In the genomic region with DNA sequence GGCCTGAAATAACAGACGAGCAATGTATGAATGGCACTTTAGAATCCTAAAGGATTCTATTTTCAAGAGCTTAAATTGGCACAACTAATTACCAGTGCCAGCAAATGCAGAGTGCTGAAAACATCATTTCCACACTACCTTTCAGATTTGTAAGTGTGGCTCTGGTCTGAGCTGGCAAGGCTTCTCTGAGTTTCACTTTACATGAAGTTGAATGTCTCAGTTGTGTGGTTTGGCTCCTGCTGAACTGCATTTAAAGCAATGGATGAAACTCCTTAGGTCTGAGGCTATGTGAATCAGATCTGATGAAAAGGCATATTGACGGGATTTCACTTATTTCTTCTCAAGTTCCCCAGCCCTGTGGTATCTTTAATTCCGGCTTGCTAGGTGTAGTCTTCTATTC, we compare ENCODE assay signal across 1 cellular context.
TF ChIP-seq lines count a peak whose summit lies in the region.

No MANE protein-coding gene starts in this region.

TF ChIP-seq in SK-N-SH treated with all-trans-retinoic acid at 6 μM for 48 hours, 23 proteins besides CTCF, POLR2A, EP300 and RAD21 (continued from another document):
- TF ChIP-seq BACH2 (CRISPR knock-in tag; IDR thresholded peaks at IDR 0.05; ENCODE audit: borderline replicate concordance): no peak
- no peak for TF ChIP-seq ZC3H10 (CRISPR knock-in tag; IDR thresholded peaks at IDR 0.05)
